18 cellular contexts compared by ENCODE assay signal in the genomic region with DNA sequence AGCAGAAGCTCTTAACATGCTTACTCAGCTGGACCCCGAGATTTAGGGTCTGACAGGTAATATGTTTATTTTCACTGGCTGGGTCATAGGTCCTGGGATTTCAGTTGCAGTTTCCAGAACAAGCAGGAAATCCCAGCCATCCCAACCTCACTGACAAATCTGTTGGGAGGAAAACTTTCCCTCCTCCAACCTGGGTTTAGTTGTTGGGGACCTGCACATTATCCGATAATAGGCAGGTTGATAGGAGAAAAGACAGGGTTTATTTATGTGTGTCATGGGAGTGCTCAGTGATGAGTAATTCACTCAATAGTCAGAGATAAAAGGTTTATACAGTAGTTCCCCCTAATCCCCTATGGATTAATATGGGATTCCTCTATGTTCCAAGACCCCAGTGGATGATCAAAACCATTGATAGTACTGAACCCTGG. TPM values are rescaled to one million over a fixed set of nuclear protein-coding genes. Genes with fewer than 3 reads are reported as not detected.
DNase-seq lines count a peak whose midpoint lies in the region; ATAC-seq and TF ChIP-seq lines count a peak whose summit lies in the region.
"Had no signal": no experiment of that assay in that cellular context is flagged by ENCODE, and none has a peak within 500 bp of the region (broad histone marks: within the 10 kb centered on the region; RNA-seq: fewer than 3 reads in every experiment).

No MANE protein-coding gene starts in this region.

- H3K4me3 ChIP-seq in heart right ventricle, result no peak overlapping the region
- no peak overlapping the region for H3K4me3 ChIP-seq in mesenchymal stem cell (ENCODE audit: insufficient read depth in 1 of 2, low read depth in 1 of 2, low read length in 2 of 2)
- H3K4me3 ChIP-seq in aorta (ENCODE audit: low read length in 2 of 2), result no peak overlapping the region
- H3K4me3 ChIP-seq: BLaER1, MG63 had no signal

- DNase-seq in heart right ventricle (no peak), Right ventricle myocardium inferior (ENCODE audit: missing footprints) (no peak), dermis blood vessel endothelial cell (peak; percentile 21), mesenchymal stem cell (peak; percentile 40), aorta (no peak), head of caudate nucleus (no peak), ureter (ENCODE audit: low spot score) (no peak)
- DNase-seq: activated CD4-positive, alpha-beta T cell treated with anti-CD3 and anti-CD28 coated beads, Interleukin-2, amount 50 U/mL, for 48 hours; activated naive CD4-positive, alpha-beta T cell; activated T-cell treated with anti-CD3 and anti-CD28 coated beads for 4 hours; MG63; natural killer cell; NCI-H1694; posterior cingulate gyrus; SHP77 treated with DMSO at 0.1 percent for 48 hours; stimulated activated CD8-positive, alpha-beta memory T cell treated with anti-CD3 and anti-CD28 coated beads, Interleukin-4, amount 100 ng/mL, for 48 hours had no signal

- no peaks in the 10 kb centered on the region for H3K27me3 ChIP-seq in heart right ventricle
- H3K27me3 ChIP-seq in mesenchymal stem cell (ENCODE audit: control insufficient read depth in 1 of 2, insufficient read depth in 1 of 2, low read length in 2 of 2), result no peaks in the 10 kb centered on the region
- no peaks in the 10 kb centered on the region for H3K27me3 ChIP-seq in aorta (ENCODE audit: control insufficient read depth in 1 of 2, insufficient read depth in 2 of 2, low read length in 1 of 2)
- H3K27me3 ChIP-seq: BLaER1, MG63 had no signal

- H2AFZ ChIP-seq in mesenchymal stem cell (ENCODE audit: low read depth, low read length), result no peak overlapping the region

- H3K23ac ChIP-seq in mesenchymal stem cell (ENCODE audit: low read length in 2 of 2), result no peak overlapping the region

- H3K18ac ChIP-seq in mesenchymal stem cell (ENCODE audit: low read depth in 1 of 2, low read length in 2 of 2), result no peak overlapping the region

- intact Hi-C loops in heart right ventricle (cut with DNase I), result no loop called here
- intact Hi-C loops in Right ventricle myocardium inferior (cut with DNase I), result no loop called here
- intact Hi-C loops in aorta (cut with DNase I), result no loop called here
- intact Hi-C loops in head of caudate nucleus (cut with DNase I), result no loop called here

- H3K36me3 ChIP-seq in heart right ventricle (no peaks in the 10 kb centered on the region), mesenchymal stem cell (ENCODE audit: control insufficient read depth in 1 of 2, insufficient read depth in 2 of 2, low read depth in 1 of 2, low read length in 2 of 2) (no peaks in the 10 kb centered on the region), aorta (ENCODE audit: control insufficient read depth in 1 of 2, insufficient read depth in 2 of 2, low read length in 1 of 2) (no peaks in the 10 kb centered on the region)
- H3K36me3 ChIP-seq: BLaER1, MG63 had no signal

- no peak for TF ChIP-seq CTCF in heart right ventricle (IDR thresholded peaks at IDR 0.05)

- peaks cover 7% of the 10 kb centered on the region for H3K79me1 ChIP-seq in mesenchymal stem cell (replicated peaks; ENCODE audit: low read length, poor library complexity, severe bottlenecking)

- no peak overlapping the region for H2AK5ac ChIP-seq in mesenchymal stem cell (ENCODE audit: low read length, severe bottlenecking)

- H2BK120ac ChIP-seq in mesenchymal stem cell (ENCODE audit: low read depth, low read length), result no peak overlapping the region

- no peak overlapping the region for H2BK5ac ChIP-seq in mesenchymal stem cell (ENCODE audit: low read depth, low read length, poor library complexity, severe bottlenecking)

- H3K9ac ChIP-seq in mesenchymal stem cell (ENCODE audit: low read length), result no peak overlapping the region
- H3K9ac ChIP-seq: BLaER1 had no signal

- H3K4me1 ChIP-seq in heart right ventricle, result peaks cover 0 to 35% (median 20%) of the 10 kb centered on the region in 9 donors
- H3K4me1 ChIP-seq in mesenchymal stem cell (ENCODE audit: control insufficient read depth, insufficient read depth, low read depth, low read length), result peaks cover 2% of the 10 kb centered on the region
- H3K4me1 ChIP-seq in aorta (ENCODE audit: control insufficient read depth in 1 of 2, insufficient read depth in 2 of 2, low read length in 2 of 2), result peaks cover 0 to 5% of the 10 kb centered on the region in 2 donors

- H3K4me2 ChIP-seq in mesenchymal stem cell (ENCODE audit: low read length, poor library complexity, severe bottlenecking), result no peak overlapping the region
- H3K4me2 ChIP-seq: BLaER1 had no signal

- H2BK15ac ChIP-seq in mesenchymal stem cell (ENCODE audit: low read depth, poor library complexity, severe bottlenecking), result no peak overlapping the region

- ATAC-seq in heart right ventricle (peak in 6 of 8 donors; percentile 14 to 58 (median 32)), Right ventricle myocardium inferior (no peak), aorta (ENCODE audit: low FRiP score) (no peak), HG02623 (IDR thresholded peaks at IDR 0.05; ENCODE audit: unreplicated experiment) (no peak)
- ATAC-seq: natural killer cell had no signal

- H3K14ac ChIP-seq in mesenchymal stem cell (ENCODE audit: low read length in 2 of 2), result no peak overlapping the region

- 30 to 36% methylated on average over 2 of the region's 2 CpGs for WGBS in heart right ventricle, 2 donors
- 48% methylated on average over 2 of the region's 2 CpGs for WGBS in mesenchymal stem cell
- WGBS in aorta, 2 donors, result 19 to 31% methylated on average over 2 of the region's 2 CpGs

- H3K27ac ChIP-seq in heart right ventricle, result peak overlapping the region in 8 of 10 donors; percentile 2 to 68 (median 56)
- no peak overlapping the region for H3K27ac ChIP-seq in mesenchymal stem cell (ENCODE audit: low read length, poor library complexity, severe bottlenecking)
- H3K27ac ChIP-seq in aorta (ENCODE audit: low read depth in 1 of 2, low read length in 2 of 2), result peak overlapping the region; percentile 1 to 39
- H3K27ac ChIP-seq: BLaER1 had no signal

- no peak overlapping the region for H3K4ac ChIP-seq in mesenchymal stem cell (ENCODE audit: low read depth in 1 of 2, low read length in 2 of 2)

- H4K8ac ChIP-seq in mesenchymal stem cell (ENCODE audit: low read length), result no peak overlapping the region

- H3K9me3 ChIP-seq in heart right ventricle (peaks cover 0 to 12% (median 3%) of the 10 kb centered on the region in 11 donors), mesenchymal stem cell (ENCODE audit: control insufficient read depth, low read length) (peaks cover 13% of the 10 kb centered on the region), aorta (ENCODE audit: control insufficient read depth, low read length) (no peaks in the 10 kb centered on the region)

- H2BK12ac ChIP-seq in mesenchymal stem cell (ENCODE audit: low read length in 2 of 2), result no peak overlapping the region

- no peak overlapping the region for H4K91ac ChIP-seq in mesenchymal stem cell (ENCODE audit: low read length)

RNA-seq across cellular contexts. Expression of gene COMMD1, which starts 44.7 kb away (rescaled TPM):
- total RNA-seq in heart right ventricle, result 10 to 100 TPM; 51.1 to 90.2 (median 58.9) TPM
- polyA plus RNA-seq in heart right ventricle, result 10 to 100 TPM; 72.4 to 82.1 TPM
- 59.5 TPM for total RNA-seq in Right ventricle myocardium inferior
- 35.4 and 52.2 TPM in 2 replicates for total RNA-seq in dermis blood vessel endothelial cell
- polyA plus RNA-seq in mesenchymal stem cell (2013, experiment 1 of 2), result 55.4 TPM
- 56.8 TPM for polyA plus RNA-seq in mesenchymal stem cell (2013, experiment 2 of 2)
- total RNA-seq in aorta, result 10 to 100 TPM; 38.1 to 39.6 TPM
- 10 to 100 TPM; 59.1 to 70.2 TPM for polyA plus RNA-seq in aorta
- total RNA-seq in ureter, result 34.0 TPM

Comparison
In these comparisons a context has a peak if more than half of its experiments do, and no peak if none do; other contexts are left out.
1. ATAC-seq: peak in heart right ventricle (6 of 8); none in Right ventricle myocardium inferior (single experiment), aorta (single experiment) and HG02623 (single experiment).
2. DNase-seq: peak in dermis blood vessel endothelial cell (single experiment) and mesenchymal stem cell (single experiment); none in heart right ventricle (0 of 2), Right ventricle myocardium inferior (single experiment), aorta (0 of 2), head of caudate nucleus (0 of 42) and ureter (single experiment).